In the genomic region with DNA sequence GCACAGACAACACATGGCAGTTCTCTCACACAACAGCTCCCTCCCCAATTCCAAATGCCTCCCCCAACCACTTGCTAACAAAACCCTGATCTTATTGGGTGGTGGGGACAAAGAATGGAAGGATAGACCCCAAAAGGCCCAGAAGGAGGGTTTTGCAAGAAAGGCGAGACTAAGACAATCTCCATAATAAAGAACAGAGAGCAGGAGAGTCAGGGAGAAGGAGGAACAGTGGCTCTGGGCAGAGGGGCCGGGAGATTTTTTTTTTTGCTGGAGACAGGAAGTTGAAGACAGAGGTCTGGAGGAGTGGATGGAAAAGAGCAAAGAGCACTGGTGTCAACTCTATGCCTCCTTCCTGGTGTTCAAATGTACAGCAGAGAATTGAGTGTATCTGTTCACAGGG, we compare ENCODE assay signal across 2 cellular contexts.
TF ChIP-seq lines count a peak whose summit lies in the region.

No MANE protein-coding gene starts in this region.

TF ChIP-seq in GM23338, 12 proteins besides CTCF, POLR2A, EP300 and RAD21:
- TF ChIP-seq NANOG (IDR thresholded peaks at IDR 0.05; ENCODE audit: borderline replicate concordance) (no peak), EZH2phosphoT487 (IDR thresholded peaks at IDR 0.05; ENCODE audit: unreplicated experiment) (no peak), EZH2 (IDR thresholded peaks at IDR 0.05; ENCODE audit: low read depth, unreplicated experiment) (no peak), POLR2AphosphoS5 (IDR thresholded peaks at IDR 0.05; ENCODE audit: low read depth) (no peak)
- TF ChIP-seq, protein P1, sequence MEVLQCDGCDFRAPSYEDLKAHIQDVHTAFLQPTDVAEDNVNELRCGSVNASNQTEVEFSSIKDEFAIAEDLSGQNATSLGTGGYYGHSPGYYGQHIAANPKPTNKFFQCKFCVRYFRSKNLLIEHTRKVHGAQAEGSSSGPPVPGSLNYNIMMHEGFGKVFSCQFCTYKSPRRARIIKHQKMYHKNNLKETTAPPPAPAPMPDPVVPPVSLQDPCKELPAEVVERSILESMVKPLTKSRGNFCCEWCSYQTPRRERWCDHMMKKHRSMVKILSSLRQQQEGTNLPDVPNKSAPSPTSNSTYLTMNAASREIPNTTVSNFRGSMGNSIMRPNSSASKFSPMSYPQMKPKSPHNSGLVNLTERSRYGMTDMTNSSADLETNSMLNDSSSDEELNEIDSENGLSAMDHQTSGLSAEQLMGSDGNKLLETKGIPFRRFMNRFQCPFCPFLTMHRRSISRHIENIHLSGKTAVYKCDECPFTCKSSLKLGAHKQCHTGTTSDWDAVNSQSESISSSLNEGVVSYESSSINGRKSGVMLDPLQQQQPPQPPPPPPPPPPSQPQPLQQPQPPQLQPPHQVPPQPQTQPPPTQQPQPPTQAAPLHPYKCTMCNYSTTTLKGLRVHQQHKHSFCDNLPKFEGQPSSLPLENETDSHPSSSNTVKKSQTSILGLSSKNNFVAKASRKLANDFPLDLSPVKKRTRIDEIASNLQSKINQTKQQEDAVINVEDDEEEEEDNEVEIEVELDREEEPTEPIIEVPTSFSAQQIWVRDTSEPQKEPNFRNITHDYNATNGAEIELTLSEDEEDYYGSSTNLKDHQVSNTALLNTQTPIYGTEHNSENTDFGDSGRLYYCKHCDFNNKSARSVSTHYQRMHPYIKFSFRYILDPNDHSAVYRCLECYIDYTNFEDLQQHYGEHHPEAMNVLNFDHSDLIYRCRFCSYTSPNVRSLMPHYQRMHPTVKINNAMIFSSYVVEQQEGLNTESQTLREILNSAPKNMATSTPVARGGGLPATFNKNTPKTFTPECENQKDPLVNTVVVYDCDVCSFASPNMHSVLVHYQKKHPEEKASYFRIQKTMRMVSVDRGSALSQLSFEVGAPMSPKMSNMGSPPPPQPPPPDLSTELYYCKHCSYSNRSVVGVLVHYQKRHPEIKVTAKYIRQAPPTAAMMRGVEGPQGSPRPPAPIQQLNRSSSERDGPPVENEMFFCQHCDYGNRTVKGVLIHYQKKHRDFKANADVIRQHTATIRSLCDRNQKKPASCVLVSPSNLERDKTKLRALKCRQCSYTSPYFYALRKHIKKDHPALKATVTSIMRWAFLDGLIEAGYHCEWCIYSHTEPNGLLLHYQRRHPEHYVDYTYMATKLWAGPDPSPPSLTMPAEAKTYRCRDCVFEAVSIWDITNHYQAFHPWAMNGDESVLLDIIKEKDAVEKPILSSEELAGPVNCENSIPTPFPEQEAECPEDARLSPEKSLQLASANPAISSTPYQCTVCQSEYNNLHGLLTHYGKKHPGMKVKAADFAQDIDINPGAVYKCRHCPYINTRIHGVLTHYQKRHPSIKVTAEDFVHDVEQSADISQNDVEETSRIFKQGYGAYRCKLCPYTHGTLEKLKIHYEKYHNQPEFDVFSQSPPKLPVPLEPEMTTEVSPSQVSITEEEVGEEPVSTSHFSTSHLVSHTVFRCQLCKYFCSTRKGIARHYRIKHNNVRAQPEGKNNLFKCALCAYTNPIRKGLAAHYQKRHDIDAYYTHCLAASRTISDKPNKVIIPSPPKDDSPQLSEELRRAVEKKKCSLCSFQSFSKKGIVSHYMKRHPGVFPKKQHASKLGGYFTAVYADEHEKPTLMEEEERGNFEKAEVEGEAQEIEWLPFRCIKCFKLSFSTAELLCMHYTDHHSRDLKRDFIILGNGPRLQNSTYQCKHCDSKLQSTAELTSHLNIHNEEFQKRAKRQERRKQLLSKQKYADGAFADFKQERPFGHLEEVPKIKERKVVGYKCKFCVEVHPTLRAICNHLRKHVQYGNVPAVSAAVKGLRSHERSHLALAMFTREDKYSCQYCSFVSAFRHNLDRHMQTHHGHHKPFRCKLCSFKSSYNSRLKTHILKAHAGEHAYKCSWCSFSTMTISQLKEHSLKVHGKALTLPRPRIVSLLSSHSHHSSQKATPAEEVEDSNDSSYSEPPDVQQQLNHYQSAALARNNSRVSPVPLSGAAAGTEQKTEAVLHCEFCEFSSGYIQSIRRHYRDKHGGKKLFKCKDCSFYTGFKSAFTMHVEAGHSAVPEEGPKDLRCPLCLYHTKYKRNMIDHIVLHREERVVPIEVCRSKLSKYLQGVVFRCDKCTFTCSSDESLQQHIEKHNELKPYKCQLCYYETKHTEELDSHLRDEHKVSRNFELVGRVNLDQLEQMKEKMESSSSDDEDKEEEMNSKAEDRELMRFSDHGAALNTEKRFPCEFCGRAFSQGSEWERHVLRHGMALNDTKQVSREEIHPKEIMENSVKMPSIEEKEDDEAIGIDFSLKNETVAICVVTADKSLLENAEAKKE (CRISPR knock-in tag; IDR thresholded peaks at IDR 0.05), result no peak
- TF ChIP-seq, protein P2, sequence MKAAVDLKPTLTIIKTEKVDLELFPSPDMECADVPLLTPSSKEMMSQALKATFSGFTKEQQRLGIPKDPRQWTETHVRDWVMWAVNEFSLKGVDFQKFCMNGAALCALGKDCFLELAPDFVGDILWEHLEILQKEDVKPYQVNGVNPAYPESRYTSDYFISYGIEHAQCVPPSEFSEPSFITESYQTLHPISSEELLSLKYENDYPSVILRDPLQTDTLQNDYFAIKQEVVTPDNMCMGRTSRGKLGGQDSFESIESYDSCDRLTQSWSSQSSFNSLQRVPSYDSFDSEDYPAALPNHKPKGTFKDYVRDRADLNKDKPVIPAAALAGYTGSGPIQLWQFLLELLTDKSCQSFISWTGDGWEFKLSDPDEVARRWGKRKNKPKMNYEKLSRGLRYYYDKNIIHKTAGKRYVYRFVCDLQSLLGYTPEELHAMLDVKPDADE (IDR thresholded peaks at IDR 0.05), result no peak

TF ChIP-seq in H1, 55 proteins besides CTCF, POLR2A, EP300 and RAD21:
- TF ChIP-seq RBBP5 (IDR thresholded peaks at IDR 0.05; ENCODE audit: borderline replicate concordance, low read depth, low read length) (no peak), NANOG (IDR thresholded peaks at IDR 0.05; ENCODE audit: insufficient read depth, low read depth, low read length, poor library complexity, severe bottlenecking) (no peak), CBX5 (IDR thresholded peaks at IDR 0.05; ENCODE audit: low read depth, low read length) (no peak), EGR1 (IDR thresholded peaks at IDR 0.05; ENCODE audit: borderline replicate concordance, low read depth, low read length) (no peak), BCL11A (IDR thresholded peaks at IDR 0.05; ENCODE audit: low read depth in 2 of 2, low read length in 2 of 2) (no peak), RFX5 (IDR thresholded peaks at IDR 0.05; ENCODE audit: borderline replicate concordance, low read depth, low read length) (no peak), FOSL1 (IDR thresholded peaks at IDR 0.05; ENCODE audit: insufficient read depth, low read depth, low read length) (no peak), SUZ12 (IDR thresholded peaks at IDR 0.05; ENCODE audit: low read length) (no peak), SRF (IDR thresholded peaks at IDR 0.05; ENCODE audit: low read depth, low read length) (no peak), SAP30 (IDR thresholded peaks at IDR 0.05; ENCODE audit: insufficient read depth, insufficient replicate concordance, low read length) (no peak), JUND (IDR thresholded peaks at IDR 0.05; ENCODE audit: low read length) (no peak), GTF2F1 (IDR thresholded peaks at IDR 0.05; ENCODE audit: borderline replicate concordance, low read depth, low read length) (no peak), KDM5A (IDR thresholded peaks at IDR 0.05; ENCODE audit: low read length) (no peak)
- TF ChIP-seq, protein P3, sequence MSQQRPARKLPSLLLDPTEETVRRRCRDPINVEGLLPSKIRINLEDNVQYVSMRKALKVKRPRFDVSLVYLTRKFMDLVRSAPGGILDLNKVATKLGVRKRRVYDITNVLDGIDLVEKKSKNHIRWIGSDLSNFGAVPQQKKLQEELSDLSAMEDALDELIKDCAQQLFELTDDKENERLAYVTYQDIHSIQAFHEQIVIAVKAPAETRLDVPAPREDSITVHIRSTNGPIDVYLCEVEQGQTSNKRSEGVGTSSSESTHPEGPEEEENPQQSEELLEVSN (IDR thresholded peaks at IDR 0.05), result no peak
- TF ChIP-seq, protein P4, sequence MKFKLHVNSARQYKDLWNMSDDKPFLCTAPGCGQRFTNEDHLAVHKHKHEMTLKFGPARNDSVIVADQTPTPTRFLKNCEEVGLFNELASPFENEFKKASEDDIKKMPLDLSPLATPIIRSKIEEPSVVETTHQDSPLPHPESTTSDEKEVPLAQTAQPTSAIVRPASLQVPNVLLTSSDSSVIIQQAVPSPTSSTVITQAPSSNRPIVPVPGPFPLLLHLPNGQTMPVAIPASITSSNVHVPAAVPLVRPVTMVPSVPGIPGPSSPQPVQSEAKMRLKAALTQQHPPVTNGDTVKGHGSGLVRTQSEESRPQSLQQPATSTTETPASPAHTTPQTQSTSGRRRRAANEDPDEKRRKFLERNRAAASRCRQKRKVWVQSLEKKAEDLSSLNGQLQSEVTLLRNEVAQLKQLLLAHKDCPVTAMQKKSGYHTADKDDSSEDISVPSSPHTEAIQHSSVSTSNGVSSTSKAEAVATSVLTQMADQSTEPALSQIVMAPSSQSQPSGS (IDR thresholded peaks at IDR 0.05; ENCODE audit: low read length), result no peak
